20 cellular contexts compared by ENCODE assay signal in the genomic region with DNA sequence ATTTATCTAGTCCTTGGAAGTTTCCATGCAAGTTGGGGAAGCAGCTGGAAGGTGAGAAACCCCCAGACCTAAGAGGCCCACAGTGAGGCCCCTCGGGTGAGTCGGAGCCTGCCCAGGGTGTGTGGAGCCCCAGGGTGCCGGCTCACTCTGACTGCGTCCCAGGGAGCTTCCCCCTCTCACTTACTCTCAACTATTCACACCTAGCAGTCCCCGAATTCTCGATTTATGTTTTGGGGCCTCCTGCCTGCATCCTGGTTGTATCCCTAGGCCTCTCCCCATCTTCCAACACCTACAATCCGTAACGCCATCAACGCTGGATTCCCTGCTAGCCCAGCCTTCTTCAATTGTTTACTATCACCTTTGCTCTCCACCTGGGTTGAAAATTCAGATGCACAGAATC.
"Had no signal": no experiment of that assay in that cellular context is flagged by ENCODE, and none has a peak within 500 bp of the region (broad histone marks: within the 10 kb centered on the region; RNA-seq: fewer than 3 reads in every experiment).

No MANE protein-coding gene starts in this region.

- H3K27ac Mint-ChIP-seq: activated CD4-positive, alpha-beta memory T cell treated with anti-CD3 and anti-CD28 coated beads for 36 hours; activated T-cell treated with anti-CD3 and anti-CD28 coated beads, Interleukin-2, amount 50 U/mL, for 72 hours; stimulated activated naive B cell treated with anti-CD40 and anti-IgM and Interleukin-4, amounts not matched to agents 10 μg/mL and 1 μg/mL and 100 μg/mL, for 72 hours had no signal

- H3K9me3 ChIP-seq: breast epithelium, testis had no signal

- DNase-seq: activated CD4-positive, alpha-beta memory T cell treated with anti-CD3 and anti-CD28 coated beads for 36 hours; activated CD4-positive, alpha-beta T cell treated with anti-CD3 and anti-CD28 coated beads for 48 hours; activated gamma-delta T cell; activated naive CD4-positive, alpha-beta T cell treated with anti-CD3 and anti-CD28 coated beads, Interleukin-2, amount 50 U/mL, for 16 hours; activated T-cell treated with anti-CD3 and anti-CD28 coated beads, Interleukin-2, amount 50 U/mL, for 72 hours; cortex of kidney; effector CD4-positive, alpha-beta T cell; erythroblast; foreskin fibroblast; nucleus accumbens; small intestine; stimulated activated CD4-positive, alpha-beta T cell treated with anti-CD3 and anti-CD28 coated beads, Interleukin-15, amount 100 ng/mL, for 24 hours; stimulated activated naive B cell treated with anti-CD40 and anti-IgM and Interleukin-4, amounts not matched to agents 10 μg/mL and 1 μg/mL and 100 μg/mL, for 72 hours; testis; trophoblast cell had no signal

- H3K27me3 ChIP-seq: breast epithelium, testis had no signal

- H3K4me3 Mint-ChIP-seq: activated CD4-positive, alpha-beta memory T cell treated with anti-CD3 and anti-CD28 coated beads for 36 hours; activated T-cell treated with anti-CD3 and anti-CD28 coated beads, Interleukin-2, amount 50 U/mL, for 72 hours; central memory CD8-positive, alpha-beta T cell; natural killer cell treated with Interleukin-12 subunit alpha and Interleukin-12 subunit beta and Interleukin-15 and Interleukin-18, amount 100 ng/mL, for 72 hours; stimulated activated naive B cell treated with anti-CD40 and anti-IgM and Interleukin-4, amounts not matched to agents 10 μg/mL and 1 μg/mL and 100 μg/mL, for 72 hours had no signal

- ATAC-seq: activated T-cell treated with anti-CD3 and anti-CD28 coated beads, Interleukin-2, amount 50 U/mL, for 72 hours; natural killer cell treated with Interleukin-12 subunit alpha and Interleukin-12 subunit beta and Interleukin-15 and Interleukin-18, amount 100 ng/mL, for 72 hours; sciatic nerve; stimulated activated naive B cell treated with anti-CD40 and anti-IgM and Interleukin-4, amounts not matched to agents 10 μg/mL and 1 μg/mL and 100 μg/mL, for 72 hours had no signal

- H3K27ac ChIP-seq: breast epithelium, SK-N-MC, testis had no signal

- H3K36me3 ChIP-seq: breast epithelium had no signal

- H3K4me1 ChIP-seq: breast epithelium, testis had no signal

- H3K4me3 ChIP-seq: breast epithelium, SK-N-MC, testis had no signal

- H3K36me3 Mint-ChIP-seq: activated CD4-positive, alpha-beta memory T cell treated with anti-CD3 and anti-CD28 coated beads for 36 hours; natural killer cell treated with Interleukin-12 subunit alpha and Interleukin-12 subunit beta and Interleukin-15 and Interleukin-18, amount 100 ng/mL, for 72 hours had no signal

- H3K9me3 Mint-ChIP-seq: activated CD4-positive, alpha-beta memory T cell treated with anti-CD3 and anti-CD28 coated beads for 36 hours; activated T-cell treated with anti-CD3 and anti-CD28 coated beads, Interleukin-2, amount 50 U/mL, for 72 hours; central memory CD8-positive, alpha-beta T cell; natural killer cell treated with Interleukin-12 subunit alpha and Interleukin-12 subunit beta and Interleukin-15 and Interleukin-18, amount 100 ng/mL, for 72 hours; stimulated activated naive B cell treated with anti-CD40 and anti-IgM and Interleukin-4, amounts not matched to agents 10 μg/mL and 1 μg/mL and 100 μg/mL, for 72 hours had no signal

- H3K27me3 Mint-ChIP-seq: activated CD4-positive, alpha-beta memory T cell treated with anti-CD3 and anti-CD28 coated beads for 36 hours; central memory CD8-positive, alpha-beta T cell; natural killer cell treated with Interleukin-12 subunit alpha and Interleukin-12 subunit beta and Interleukin-15 and Interleukin-18, amount 100 ng/mL, for 72 hours; stimulated activated naive B cell treated with anti-CD40 and anti-IgM and Interleukin-4, amounts not matched to agents 10 μg/mL and 1 μg/mL and 100 μg/mL, for 72 hours had no signal
